Comparison of ENCODE assay signal across 8 cellular contexts in the genomic region with DNA sequence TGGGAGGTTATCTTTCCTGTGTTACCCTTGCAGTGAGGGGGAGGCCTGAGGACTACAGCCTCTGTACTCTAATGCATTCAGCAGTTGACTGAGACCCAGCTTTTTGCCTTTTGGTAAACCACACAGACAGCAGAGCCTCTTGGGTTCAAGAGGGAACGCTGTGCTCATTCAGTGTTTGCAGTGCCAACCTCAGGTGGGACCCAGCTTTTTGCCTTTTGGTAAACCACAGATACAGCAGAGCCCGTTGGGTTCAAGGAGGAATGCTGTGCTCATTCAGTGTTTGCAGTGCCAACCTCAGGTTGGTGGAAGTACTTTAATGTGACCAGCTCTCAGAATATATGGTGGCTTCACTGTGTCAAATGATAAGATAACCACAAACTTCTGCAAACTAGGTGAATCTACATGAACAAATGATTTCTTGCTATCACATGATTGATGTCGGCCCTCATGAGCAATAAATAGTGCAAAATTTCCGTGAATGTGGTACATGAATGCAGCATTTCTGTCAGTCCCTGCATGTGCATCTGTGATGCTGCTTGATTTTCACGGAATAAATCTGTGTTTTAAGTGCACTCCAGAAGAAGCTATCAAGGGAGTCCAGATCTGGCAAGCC. TPM values are rescaled to one million over a fixed set of nuclear protein-coding genes. Genes with fewer than 3 reads are reported as not detected.
DNase-seq lines count a peak whose midpoint lies in the region; ATAC-seq and TF ChIP-seq lines count a peak whose summit lies in the region.

No MANE protein-coding gene starts in this region.

- POLR2A ChIA-PET in HEK293 (lab: Yijun Ruan, JAX), result no interaction called here

- peaks cover 12% of the 10 kb centered on the region for H3K36me3 ChIP-seq in DOHH2 (ENCODE audit: control insufficient read depth, low read length)
- H3K36me3 ChIP-seq in HEK293 (ENCODE audit: control insufficient read depth in 2 of 2, insufficient read depth in 1 of 2, low read length in 2 of 2), result no peaks in the 10 kb centered on the region

- H3K27ac ChIP-seq in DOHH2 (ENCODE audit: low read depth, low read length), result peak overlapping the region; percentile 94
- peak overlapping the region; percentile 5; the same call in 1 of the 2 replicates for H3K27ac ChIP-seq in HEK293 (ENCODE audit: extremely low read depth, low read depth, low read length)

- H3K4me1 Mint-ChIP-seq in naive B cell, result peaks cover 35 to 53% (median 35%) of the 10 kb centered on the region in 3 donors

- H3K4me2 ChIP-seq in DOHH2 (ENCODE audit: low read length), result peak overlapping the region; percentile 95

- peak; percentile 56 for DNase-seq in UCSD-AML1 (lab: John Stamatoyannopoulos, UW; ENCODE audit: unreplicated experiment)
- DNase-seq in naive B cell, result peak; percentile 13
- DNase-seq in islet precursor cell, result no peak
- no peak for DNase-seq in NCI-H748 treated with DMSO at 0.1 percent for 48 hours (lab: John Stamatoyannopoulos, UW)
- DNase-seq in nucleus accumbens (lab: John Stamatoyannopoulos, UW), result no peak

- no peaks in the 10 kb centered on the region for H3K36me3 Mint-ChIP-seq in naive B cell

- no peaks in the 10 kb centered on the region for H3K9me2 ChIP-seq in DOHH2 (replicated peaks; ENCODE audit: control insufficient read depth, low read length)

- CTCF ChIA-PET in HEK293 (lab: Yijun Ruan, JAX), result interaction anchor here (0.6 to 4.0 kb wide), 3 partner anchors 12 to 178 kb away, joined by 4 to 31 read pairs (median 10); no protein-coding TSS in a partner anchor

- peaks cover 63% of the 10 kb centered on the region for H3K79me2 ChIP-seq in DOHH2 (ENCODE audit: control insufficient read depth, low read length)

- ATAC-seq in naive B cell (ENCODE audit: low read depth in 2 of 2) (no peak), HG03025 (IDR thresholded peaks at IDR 0.05; ENCODE audit: low FRiP score, unreplicated experiment) (no peak)

- TF ChIP-seq CTCF in DOHH2 (IDR thresholded peaks at IDR 0.05; ENCODE audit: low read depth, low read length, poor library complexity, severe bottlenecking) (no peak), HEK293 (tag by site-specific recombination; IDR thresholded peaks at IDR 0.05) (no peak)

- no peaks in the 10 kb centered on the region for H3K9me3 ChIP-seq in DOHH2 (ENCODE audit: control insufficient read depth, insufficient read depth, low read length)
- H3K9me3 ChIP-seq in HEK293 (ENCODE audit: control insufficient read depth, insufficient read depth, low read depth, low read length), result no peaks in the 10 kb centered on the region

- H3K4me3 Mint-ChIP-seq in naive B cell, result peak overlapping the region; percentile 92 to 98 (median 94)

- H3K4me1 ChIP-seq in DOHH2 (ENCODE audit: control insufficient read depth, low read length), result peaks cover 73% of the 10 kb centered on the region
- 0 out of 2 replicates have a peak, but pooled peaks cover 2% of the 10 kb centered on the region for H3K4me1 ChIP-seq in HEK293 (ENCODE audit: control insufficient read depth, insufficient read depth, low read length)

- H3K27me3 ChIP-seq in DOHH2 (ENCODE audit: control insufficient read depth, low read length), result no peaks in the 10 kb centered on the region

- H4K20me1 ChIP-seq in DOHH2 (ENCODE audit: control insufficient read depth, insufficient read depth, low read depth, low read length), result 0 out of 2 replicates have a peak, but pooled peaks cover 4% of the 10 kb centered on the region

- peaks cover 0 to 4% (median 0%) of the 10 kb centered on the region in 3 donors for H3K27me3 Mint-ChIP-seq in naive B cell

- H3K9me3 Mint-ChIP-seq in naive B cell, result no peaks in the 10 kb centered on the region

- H3K4me3 ChIP-seq in DOHH2 (ENCODE audit: low read length) (peak overlapping the region; percentile 80), HEK293 (ENCODE audit: low read depth, low read length) (no peak overlapping the region)

- peak overlapping the region; percentile 92 to 98 (median 95) for H3K27ac Mint-ChIP-seq in naive B cell

- H3F3A ChIP-seq in DOHH2 (ENCODE audit: control insufficient read depth, insufficient read depth), result peaks cover 35% of the 10 kb centered on the region

TF ChIP-seq in HEK293, 187 proteins besides CTCF, POLR2A, EP300 and RAD21:
- 0 out of 2 replicates have a peak, but pooled peaks have one; percentile 19 for TF ChIP-seq ZNF24 (tag by site-specific recombination; IDR thresholded peaks at IDR 0.05)
- no peak for TF ChIP-seq SP7 (tag by site-specific recombination; IDR thresholded peaks at IDR 0.05)
- TF ChIP-seq, protein P1, sequence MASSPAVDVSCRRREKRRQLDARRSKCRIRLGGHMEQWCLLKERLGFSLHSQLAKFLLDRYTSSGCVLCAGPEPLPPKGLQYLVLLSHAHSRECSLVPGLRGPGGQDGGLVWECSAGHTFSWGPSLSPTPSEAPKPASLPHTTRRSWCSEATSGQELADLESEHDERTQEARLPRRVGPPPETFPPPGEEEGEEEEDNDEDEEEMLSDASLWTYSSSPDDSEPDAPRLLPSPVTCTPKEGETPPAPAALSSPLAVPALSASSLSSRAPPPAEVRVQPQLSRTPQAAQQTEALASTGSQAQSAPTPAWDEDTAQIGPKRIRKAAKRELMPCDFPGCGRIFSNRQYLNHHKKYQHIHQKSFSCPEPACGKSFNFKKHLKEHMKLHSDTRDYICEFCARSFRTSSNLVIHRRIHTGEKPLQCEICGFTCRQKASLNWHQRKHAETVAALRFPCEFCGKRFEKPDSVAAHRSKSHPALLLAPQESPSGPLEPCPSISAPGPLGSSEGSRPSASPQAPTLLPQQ (tag by site-specific recombination; IDR thresholded peaks at IDR 0.05), result peak; percentile 22; the same call in 1 of the 2 replicates
- no peak for TF ChIP-seq ZNF777 (tag by site-specific recombination; IDR thresholded peaks at IDR 0.05; ENCODE audit: borderline replicate concordance)
- TF ChIP-seq ZNF184 (tag by site-specific recombination; IDR thresholded peaks at IDR 0.05), result no peak
- no peak for TF ChIP-seq ZNF211 (tag by site-specific recombination; IDR thresholded peaks at IDR 0.05; ENCODE audit: low read depth)
- TF ChIP-seq ZNF133 (tag by site-specific recombination; IDR thresholded peaks at IDR 0.05), result no peak
- no peak for TF ChIP-seq HOXA7 (CRISPR knock-in tag; IDR thresholded peaks at IDR 0.05; ENCODE audit: borderline replicate concordance)

RNA-seq across cellular contexts. Expression of gene IQGAP2, which starts 1.7 kb away (rescaled TPM):
- 1 to 10 TPM; 2.7 to 9.8 (median 6.2) TPM for polyA plus RNA-seq in naive B cell (ENCODE audit: low read depth in 6 of 6)

Comparison
In these comparisons a context has a peak if more than half of its experiments do, and no peak if none do; other contexts are left out.
1. DNase-seq: peak in UCSD-AML1 (single experiment) and naive B cell (single experiment); none in islet precursor cell (single experiment), NCI-H748 treated with DMSO at 0.1 percent for 48 hours (single experiment) and nucleus accumbens (0 of 56).